22 cellular contexts compared by ENCODE assay signal in genomic region chr12:2973566-2973965, GRCh38. TPM values are rescaled to one million over a fixed set of nuclear protein-coding genes. Genes with fewer than 3 reads are reported as not detected.
"Had no signal": no experiment of that assay in that cellular context is flagged by ENCODE, and none has a peak within 500 bp of the region (broad histone marks: within the 10 kb centered on the region; RNA-seq: fewer than 3 reads in every experiment).

No MANE protein-coding gene starts in this region.

- ATAC-seq: activated CD8-positive, alpha-beta T cell treated with anti-CD3 and anti-CD28 coated beads for 36 hours; activated T-cell treated with anti-CD3 and anti-CD28 coated beads, Interleukin-2, amount 50 U/mL, for 4 hours; activated T-helper 17 cell treated with anti-CD3 and anti-CD28 coated beads, Interleukin-2, amount 50 U/mL, for 72 hours; gastroesophageal sphincter; mucosa of descending colon; T-helper 17 cell had no signal

- H3K27me3 ChIP-seq: gastroesophageal sphincter, right atrium auricular region, uterus had no signal

- DNase-seq: activated CD4-positive, alpha-beta T cell treated with anti-CD3 and anti-CD28 coated beads, Interleukin-2, amount 50 U/mL, for 1 hour; activated CD8-positive, alpha-beta T cell treated with anti-CD3 and anti-CD28 coated beads for 36 hours; activated T-cell treated with anti-CD3 and anti-CD28 coated beads, Interleukin-2, amount 50 U/mL, for 4 hours; effector memory CD4-positive, alpha-beta T cell; erythroblast; hippocampal formation; left cardiac atrium; left ventricle myocardium superior; mucosa of descending colon; naive B cell; nucleus accumbens; stimulated activated CD4-positive, alpha-beta T cell treated with anti-CD3 and anti-CD28 coated beads, Interleukin-2, amount 100 ng/mL, for 48 hours; T-helper 17 cell; trophoblast cell; uterus had no signal

- H3K9me3 ChIP-seq: gastroesophageal sphincter, mucosa of descending colon, right atrium auricular region, thoracic aorta, uterus had no signal

- H3K9ac ChIP-seq: parathyroid adenoma had no signal

- H2AFZ ChIP-seq: parathyroid adenoma had no signal

- H3K4me3 ChIP-seq: coronary artery, dorsolateral prefrontal cortex, gastroesophageal sphincter, mucosa of descending colon, right atrium auricular region, thoracic aorta, uterus had no signal

- H3K4me1 ChIP-seq: parathyroid adenoma, uterus had no signal

- H3K27ac ChIP-seq: coronary artery, gastroesophageal sphincter, parathyroid adenoma, uterus had no signal

- H3K36me3 ChIP-seq: right atrium auricular region, thoracic aorta, uterus had no signal

RNA-seq across cellular contexts. Expression of gene TEAD4, which starts 14.4 kb away (rescaled TPM):
- total RNA-seq: T-helper 17 cell had no signal
